Comparison of ENCODE assay signal across 8 cellular contexts in the genomic region with DNA sequence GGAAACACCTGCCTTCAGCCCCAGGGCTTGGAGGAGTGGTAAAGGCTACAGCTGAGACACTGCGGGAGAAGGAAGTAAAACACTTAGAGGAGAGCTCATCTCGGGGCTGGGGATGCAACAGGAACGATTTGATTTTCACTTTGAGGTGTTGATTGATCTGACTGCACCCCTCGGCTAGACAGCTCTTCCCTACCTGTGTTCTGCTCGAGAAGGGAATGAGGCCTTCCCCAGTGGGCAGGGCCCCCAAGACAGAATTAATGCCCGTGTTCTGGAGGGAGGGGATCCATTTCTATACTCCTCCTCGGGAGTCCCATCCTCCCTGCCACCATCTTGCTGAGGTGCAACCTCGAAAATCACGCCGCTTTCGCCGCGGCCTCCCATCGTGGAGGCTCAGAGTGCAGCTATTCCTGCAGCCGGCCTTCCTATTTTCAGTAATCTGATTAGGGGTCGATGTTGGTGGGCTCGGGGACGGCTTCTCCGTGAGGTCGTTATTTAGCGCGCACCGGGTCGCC. TPM values are rescaled to one million over a fixed set of nuclear protein-coding genes. Genes with fewer than 3 reads are reported as not detected.
DNase-seq lines count a peak whose midpoint lies in the region; ATAC-seq and TF ChIP-seq lines count a peak whose summit lies in the region.

No MANE protein-coding gene starts in this region.

- no peak overlapping the region for H3K27ac ChIP-seq in SU-DHL-6 (ENCODE audit: low read depth, low read length)

- intact Hi-C loops in posterior vena cava (cut with DNase I): loop anchor here (2.0 to 10.0 kb wide), 4 partner anchors 64 to 124 kb away; no protein-coding TSS in a partner anchor

- H3K4me3 ChIP-seq in H7 (ENCODE audit: insufficient read depth, low read depth, low read length) (peak overlapping the region; percentile 66), SU-DHL-6 (ENCODE audit: insufficient read depth, low read length, poor library complexity, severe bottlenecking) (no peak overlapping the region), fibroblast of the aortic adventitia (ENCODE audit: low read depth, low read length) (peak overlapping the region; percentile 93), retinal pigment epithelial cell (ENCODE audit: low read length) (peak overlapping the region; percentile 95)

- H4K20me1 ChIP-seq in SU-DHL-6 (ENCODE audit: low read depth, low read length): no peaks in the 10 kb centered on the region

- H3K4me2 ChIP-seq in SU-DHL-6 (ENCODE audit: low read depth, low read length, poor library complexity, severe bottlenecking): peak overlapping the region; percentile 21

- H3K27me3 ChIP-seq in H7 (ENCODE audit: control insufficient read depth, insufficient read depth, low read length): peaks cover 25% of the 10 kb centered on the region
- H3K27me3 ChIP-seq in SU-DHL-6 (ENCODE audit: low read length): no peaks in the 10 kb centered on the region

- TF ChIP-seq CTCF in SU-DHL-6 (IDR thresholded peaks at IDR 0.05; ENCODE audit: insufficient read depth, low read length, poor library complexity, severe bottlenecking) (no peak), fibroblast of the aortic adventitia (IDR thresholded peaks at IDR 0.05; ENCODE audit: insufficient read depth, low read length) (no peak), retinal pigment epithelial cell (conservative IDR thresholded peaks at IDR 0.05; ENCODE audit: low read depth, low read length) (no peak)

- no peak for ATAC-seq in GM18868 (IDR thresholded peaks at IDR 0.05; ENCODE audit: unreplicated experiment)
- ATAC-seq in HG03039 (IDR thresholded peaks at IDR 0.05; ENCODE audit: unreplicated experiment): no peak

- no peaks in the 10 kb centered on the region for H3K79me2 ChIP-seq in SU-DHL-6 (ENCODE audit: insufficient read depth, low read length)

- no peaks in the 10 kb centered on the region for H3F3A ChIP-seq in SU-DHL-6 (ENCODE audit: insufficient read depth)

- H3K9me2 ChIP-seq in SU-DHL-6 (replicated peaks; ENCODE audit: insufficient read depth, low read length): no peaks in the 10 kb centered on the region

- no peaks in the 10 kb centered on the region for H3K36me3 ChIP-seq in H7 (replicated peaks; ENCODE audit: control insufficient read depth, insufficient read depth, low read length)
- no peaks in the 10 kb centered on the region for H3K36me3 ChIP-seq in SU-DHL-6 (ENCODE audit: low read length)

- no peaks in the 10 kb centered on the region for H3K9me3 ChIP-seq in SU-DHL-6 (ENCODE audit: insufficient read depth, low read length)

- peak overlapping the region; percentile 29 for H2AFZ ChIP-seq in SU-DHL-6 (ENCODE audit: low read depth, low read length, severe bottlenecking)

- DNase-seq in H7 (peak; percentile 39), fibroblast of the aortic adventitia (ENCODE audit: low read depth) (no peak), retinal pigment epithelial cell (ENCODE audit: low read depth) (no peak), NCI-H524 treated with DMSO at 0.1 percent for 48 hours (lab: John Stamatoyannopoulos, UW) (no peak), posterior vena cava (ENCODE audit: low spot score) (no peak)

- no peak overlapping the region for H3K9ac ChIP-seq in SU-DHL-6 (ENCODE audit: low read length)

RNA-seq across cellular contexts. Expression of a gene that starts 2.4 kb away (rescaled TPM):
- 26.5 and 32.1 TPM in 2 replicates for total RNA-seq in H7 (2014; rRNA removed; shearing (Covaris generic))
- total RNA-seq in fibroblast of the aortic adventitia (ENCODE audit: low replicate concordance): 146 and 416 TPM in 2 replicates
- total RNA-seq in posterior vena cava: 100 to 1,000 TPM; 245 to 250 TPM
